In the genomic region with DNA sequence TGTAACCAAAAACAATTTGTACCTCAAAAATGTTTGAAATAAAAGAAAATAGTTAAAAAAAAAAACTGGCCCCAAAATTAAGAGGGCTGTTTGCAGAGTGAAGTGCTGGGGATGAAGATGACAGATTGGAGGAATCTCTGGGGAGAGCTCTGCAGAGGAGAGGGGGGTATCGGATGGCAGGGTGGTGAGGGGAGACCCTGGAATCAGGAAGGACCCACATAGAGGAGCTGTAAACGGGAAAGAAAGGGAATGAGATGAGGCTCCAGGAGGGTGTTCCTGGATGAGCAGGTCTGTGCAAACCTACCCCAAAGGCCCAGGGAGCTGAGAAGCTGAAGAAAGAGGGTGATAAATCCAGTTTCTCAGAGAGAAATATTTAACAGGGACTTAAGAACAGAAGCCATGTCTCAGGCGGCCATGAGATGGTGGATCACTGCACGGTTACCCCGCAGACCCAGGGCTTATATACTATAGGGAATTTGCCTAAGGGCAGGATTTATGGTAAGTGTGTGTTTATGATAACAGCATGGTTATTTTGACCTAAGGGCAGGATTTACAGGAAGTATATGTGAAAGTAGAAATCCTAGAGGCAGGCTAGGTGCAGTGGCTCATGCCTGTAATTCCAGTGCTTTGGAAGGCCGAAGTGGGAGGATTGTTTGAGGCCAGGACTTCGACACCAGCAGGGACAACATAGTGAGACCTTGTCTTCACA, we compare ENCODE assay signal across 22 cellular contexts. TPM values are rescaled to one million over a fixed set of nuclear protein-coding genes. Genes with fewer than 3 reads are reported as not detected.
DNase-seq lines count a peak whose midpoint lies in the region; ATAC-seq and TF ChIP-seq lines count a peak whose summit lies in the region.
"Had no signal": no experiment of that assay in that cellular context is flagged by ENCODE, and none has a peak within 500 bp of the region (broad histone marks: within the 10 kb centered on the region; RNA-seq: fewer than 3 reads in every experiment).

No MANE protein-coding gene starts in this region.

- peaks cover 6% of the 10 kb centered on the region for H3K36me3 Mint-ChIP-seq in Calu3 (ENCODE audit: insufficient read depth, unreplicated experiment)
- H3K36me3 Mint-ChIP-seq: activated naive CD4-positive, alpha-beta T cell treated with anti-CD3 and anti-CD28 coated beads, Interleukin-2, amount 50 U/mL, for 72 hours; immature natural killer cell; memory B cell had no signal

- no peaks in the 10 kb centered on the region for H3K9me3 ChIP-seq in PC-9 (ENCODE audit: insufficient read depth, low read depth)
- no peaks in the 10 kb centered on the region for H3K9me3 ChIP-seq in gastrocnemius medialis

- ATAC-seq in gastrocnemius medialis: no peak
- no peak for ATAC-seq in HG03521 (IDR thresholded peaks at IDR 0.05; ENCODE audit: unreplicated experiment)
- ATAC-seq: activated CD8-positive, alpha-beta T cell treated with anti-CD3 and anti-CD28 coated beads, Interleukin-2, amount 10 ng/mL, durations not matched to agents 7 days and 5 days; activated naive CD4-positive, alpha-beta T cell treated with anti-CD3 and anti-CD28 coated beads, Interleukin-2, amount 50 U/mL, for 72 hours; activated T-cell treated with anti-CD3 and anti-CD28 coated beads, Interleukin-2, amount 50 U/mL, for 4 hours had no signal

- DNase-seq in Calu3 (no peak), PC-9 (no peak), epithelial cell of prostate (ENCODE audit: low read depth, low spot score) (no peak), gastrocnemius medialis (no peak), H7 (no peak), NCI-H2196 treated with DMSO at 0.1 percent for 48 hours (lab: John Stamatoyannopoulos, UW; ENCODE audit: unreplicated experiment) (no peak), SKM-1 (lab: John Stamatoyannopoulos, UW; ENCODE audit: unreplicated experiment) (no peak)
- DNase-seq: activated CD4-positive, CD25-positive, alpha-beta regulatory T cell; activated CD8-positive, alpha-beta T cell treated with anti-CD3 and anti-CD28 coated beads, Interleukin-2, amount 10 ng/mL, durations not matched to agents 7 days and 5 days; activated T-cell treated with anti-CD3 and anti-CD28 coated beads, Interleukin-2, amount 50 U/mL, for 4 hours; GOT3; head of caudate nucleus; immature natural killer cell; NCI-H2029 treated with DMSO at 0.1 percent for 48 hours; NCI-H524 treated with DMSO at 0.1 percent for 48 hours; SIG-M5; stimulated activated CD4-positive, alpha-beta T cell treated with anti-CD3 and anti-CD28 coated beads, Interleukin-15, amount 100 ng/mL, for 24 hours; stimulated activated naive CD4-positive, alpha-beta T cell treated with Interleukin-2 at 50 U/mL for 16 hours had no signal

- TF ChIP-seq POLR2A in gastrocnemius medialis (IDR thresholded peaks at IDR 0.05): no peak

- no peaks in the 10 kb centered on the region for H3K9me2 ChIP-seq in PC-9 (ENCODE audit: insufficient read depth)

- H3K9me3 Mint-ChIP-seq in Calu3 (ENCODE audit: low read depth, unreplicated experiment): no peaks in the 10 kb centered on the region
- H3K9me3 Mint-ChIP-seq: activated naive CD4-positive, alpha-beta T cell treated with anti-CD3 and anti-CD28 coated beads, Interleukin-2, amount 50 U/mL, for 72 hours; activated T-cell treated with anti-CD3 and anti-CD28 coated beads, Interleukin-2, amount 50 U/mL, for 4 hours; immature natural killer cell; memory B cell had no signal

- H3K4me1 Mint-ChIP-seq in Calu3 (ENCODE audit: low read depth, unreplicated experiment): peaks cover 54% of the 10 kb centered on the region
- H3K4me1 Mint-ChIP-seq: immature natural killer cell, memory B cell had no signal

- peaks cover 3% of the 10 kb centered on the region; the same call in 1 of the 2 replicates for H3F3A ChIP-seq in PC-9 (ENCODE audit: insufficient read depth, low read depth)

- in situ Hi-C loops in gastrocnemius medialis (cut with MboI; ENCODE audit: low sequenced_read_pairs in 4 of 4): loop anchor here in 1 of 4 donors (25.0 kb wide), 1 partner anchor 413 kb away; no protein-coding TSS in a partner anchor

- H3K4me1 ChIP-seq in PC-9 (replicated peaks; ENCODE audit: insufficient read depth) (peaks cover 30% of the 10 kb centered on the region), gastrocnemius medialis (peaks cover 6 to 17% of the 10 kb centered on the region in 2 donors)

- H3K27ac Mint-ChIP-seq in Calu3 (ENCODE audit: unreplicated experiment): peak overlapping the region; percentile 67
- H3K27ac Mint-ChIP-seq: activated CD8-positive, alpha-beta T cell treated with anti-CD3 and anti-CD28 coated beads, Interleukin-2, amount 10 ng/mL, durations not matched to agents 7 days and 5 days; activated naive CD4-positive, alpha-beta T cell treated with anti-CD3 and anti-CD28 coated beads, Interleukin-2, amount 50 U/mL, for 72 hours; immature natural killer cell; memory B cell had no signal

- peak overlapping the region; percentile 17 for H3K4me3 Mint-ChIP-seq in Calu3 (ENCODE audit: low read depth, unreplicated experiment)
- H3K4me3 Mint-ChIP-seq: activated CD8-positive, alpha-beta T cell treated with anti-CD3 and anti-CD28 coated beads, Interleukin-2, amount 10 ng/mL, durations not matched to agents 7 days and 5 days; activated T-cell treated with anti-CD3 and anti-CD28 coated beads, Interleukin-2, amount 50 U/mL, for 4 hours; immature natural killer cell; memory B cell had no signal

- H3K4me3 ChIP-seq in PC-9: no peak overlapping the region
- no peak overlapping the region for H3K4me3 ChIP-seq in gastrocnemius medialis
- no peak overlapping the region for H3K4me3 ChIP-seq in H7 (ENCODE audit: insufficient read depth, low read depth, low read length)

- H4K20me1 ChIP-seq in PC-9 (ENCODE audit: insufficient read depth): no peaks in the 10 kb centered on the region

- no peak overlapping the region; the same call in 1 of the 2 replicates for H3K4me2 ChIP-seq in PC-9

- no TSS peak for BruUV-seq in Calu3 (replicated peaks; lab: Mats Ljungman, UMichigan)
- BruUV-seq in PC-9 (replicated peaks; lab: Mats Ljungman, UMichigan): no TSS peak

- H3K27ac ChIP-seq in PC-9 (0 out of 2 replicates have a peak overlapping the region, but pooled peaks have one; percentile 30), epithelial cell of prostate (peak overlapping the region; percentile 77), gastrocnemius medialis (peak overlapping the region in 3 of 4 donors; percentile 31 to 35 (median 34))
- H3K27ac ChIP-seq: HL-60 had no signal

- no peaks in the 10 kb centered on the region for H3K27me3 Mint-ChIP-seq in Calu3 (ENCODE audit: unreplicated experiment)

- no peaks in the 10 kb centered on the region for H3K79me2 ChIP-seq in PC-9 (ENCODE audit: low read depth)

- POLR2A ChIA-PET in PC-9 (lab: Charles Lee; ENCODE audit: unreplicated experiment): no interaction called here

- intact Hi-C loops in Calu3 (cut with micrococcal nuclease; ENCODE audit: unreplicated experiment) (loop anchor here (2.0 kb wide), 1 partner anchor 40 kb away; no protein-coding TSS in a partner anchor), PC-9 (cut with micrococcal nuclease; ENCODE audit: unreplicated experiment) (loop anchor here (2.0 kb wide), 1 partner anchor 40 kb away; no protein-coding TSS in a partner anchor), gastrocnemius medialis (cut with DNase I; ENCODE audit: low total_unique reads) (no loop called here)

- TF ChIP-seq CTCF in Calu3 (IDR thresholded peaks at IDR 0.05; ENCODE audit: unreplicated experiment): no peak
- TF ChIP-seq CTCF in PC-9 (conservative IDR thresholded peaks at IDR 0.05): no peak
- no peak for TF ChIP-seq CTCF in gastrocnemius medialis (IDR thresholded peaks at IDR 0.05 in 4 of 5, conservative IDR thresholded peaks at IDR 0.05 in 1 of 5)

- CTCF ChIA-PET in Calu3 (lab: Charles Lee): interaction anchor here (0.5 to 2.0 kb wide), 2 partner anchors 13 to 62 kb away, joined by 3 to 5 read pairs; no protein-coding TSS in a partner anchor
- CTCF ChIA-PET in PC-9 (lab: Charles Lee): no interaction called here

- H2AFZ ChIP-seq in PC-9: no peak overlapping the region

- H3K36me3 ChIP-seq in PC-9 (ENCODE audit: low read depth): no peaks in the 10 kb centered on the region
- no peaks in the 10 kb centered on the region for H3K36me3 ChIP-seq in gastrocnemius medialis
- H3K36me3 ChIP-seq in H7 (replicated peaks; ENCODE audit: control insufficient read depth, insufficient read depth, low read length): no peaks in the 10 kb centered on the region

- H3K27me3 ChIP-seq in PC-9 (ENCODE audit: insufficient read depth, low read depth) (no peaks in the 10 kb centered on the region), gastrocnemius medialis (no peaks in the 10 kb centered on the region), H7 (ENCODE audit: control insufficient read depth, insufficient read depth, low read length) (0 out of 2 replicates have a peak, but pooled peaks cover 2% of the 10 kb centered on the region)

RNA-seq across cellular contexts. Expression of a gene that starts 42.8 kb away (rescaled TPM):
- total RNA-seq in Calu3 (2022) (4.0 and 4.3 TPM in 2 replicates), PC-9 (2021) (4.6 and 4.7 TPM in 2 replicates), gastrocnemius medialis (10 to 100 TPM; 14.4 to 37.0 (median 26.5) TPM)
- total RNA-seq in H7 (2014; rRNA removed; shearing (Covaris generic)): 2.0 and 2.3 TPM in 2 replicates
